12 cellular contexts compared by ENCODE assay signal in the genomic region with DNA sequence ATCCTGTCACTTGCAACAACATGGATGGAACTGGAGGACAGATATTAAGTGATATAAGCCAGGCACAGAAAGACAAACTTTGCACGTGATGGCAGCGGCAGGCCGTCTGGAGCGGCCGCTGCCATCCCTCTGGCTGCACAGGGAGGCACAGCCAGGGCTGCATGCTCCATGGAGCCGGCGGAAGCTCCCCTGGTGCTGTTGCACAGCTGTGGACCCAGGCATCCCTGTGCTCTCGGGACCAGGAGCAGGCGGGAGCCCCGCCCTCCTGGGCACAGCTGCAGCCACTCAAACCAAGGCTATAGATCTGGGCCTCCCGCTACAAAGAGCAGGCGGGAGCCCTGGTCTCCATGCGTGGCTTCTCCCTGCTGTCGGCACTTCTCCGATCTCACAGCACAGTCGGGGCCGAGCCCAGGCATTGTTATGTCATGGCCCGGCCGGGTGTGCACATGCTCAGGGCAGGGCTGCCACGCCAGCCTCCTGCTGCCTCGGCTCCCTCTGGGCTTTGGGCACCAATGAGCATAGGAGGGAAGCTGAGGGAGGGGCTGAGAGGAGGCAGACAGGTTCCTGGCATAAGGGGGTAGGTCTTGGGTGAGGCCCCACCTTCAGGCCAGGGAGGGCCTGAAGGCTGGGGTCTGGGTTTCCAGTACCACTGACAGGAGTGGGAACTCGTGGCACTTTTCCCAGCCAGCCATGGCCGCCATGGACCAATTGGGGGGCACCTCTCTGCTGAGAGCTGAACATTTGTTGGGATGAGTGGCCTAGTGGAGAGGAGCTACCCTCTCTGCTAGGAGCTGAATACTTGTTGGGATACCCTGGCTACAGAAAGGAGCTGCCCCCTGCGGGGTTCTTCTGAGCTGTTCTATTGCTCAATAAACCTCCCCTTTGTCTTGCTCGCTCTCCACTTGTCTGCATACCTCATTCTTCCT. TPM values are rescaled to one million over a fixed set of nuclear protein-coding genes. Genes with fewer than 3 reads are reported as not detected.
DNase-seq lines count a peak whose midpoint lies in the region; ATAC-seq and TF ChIP-seq lines count a peak whose summit lies in the region.
"Had no signal": no experiment of that assay in that cellular context is flagged by ENCODE, and none has a peak within 500 bp of the region (broad histone marks: within the 10 kb centered on the region; RNA-seq: fewer than 3 reads in every experiment).

No MANE protein-coding gene starts in this region.

- no peak overlapping the region for H3K4me3 ChIP-seq in lower leg skin (ENCODE audit: low read depth, poor library complexity, severe bottlenecking)
- H3K4me3 ChIP-seq: skin epidermis, tibial nerve had no signal

- peak; percentile 90 to 91 for ATAC-seq in left cardiac atrium
- ATAC-seq in stimulated activated naive CD8-positive, alpha-beta T cell treated with anti-CD3 and anti-CD28 coated beads, Interleukin-15, Interleukin-2, amounts not matched to agents 100 U/mL and 50 U/mL, for 24 hours, result peak; percentile 28
- ATAC-seq in HG03135 (IDR thresholded peaks at IDR 0.05; ENCODE audit: unreplicated experiment), result no peak
- no peak for ATAC-seq in HG02938 (IDR thresholded peaks at IDR 0.05; ENCODE audit: unreplicated experiment)

- intact Hi-C loops in left cardiac atrium (cut with DNase I) (no loop called here), lower leg skin (cut with DNase I; ENCODE audit: low total_unique reads) (no loop called here)

- no peak for TF ChIP-seq CTCF in lower leg skin (IDR thresholded peaks at IDR 0.05)

- TF ChIP-seq POLR2A in lower leg skin (IDR thresholded peaks at IDR 0.05), result no peak

- DNase-seq in NCI-H748 (lab: John Stamatoyannopoulos, UW; ENCODE audit: unreplicated experiment) (peak; percentile 8), NCI-H748 treated with DMSO at 0.1 percent for 48 hours (lab: John Stamatoyannopoulos, UW) (no peak), NCI-H2227 treated with DMSO at 0.1 percent for 48 hours (lab: John Stamatoyannopoulos, UW) (peak; percentile 69), left cardiac atrium (peak; percentile 43), lower leg skin (ENCODE audit: low spot score in 2 of 2) (no peak)
- no peak for DNase-seq in stimulated activated naive CD8-positive, alpha-beta T cell treated with anti-CD3 and anti-CD28 coated beads, Interleukin-15, Interleukin-2, amounts not matched to agents 100 U/mL and 50 U/mL, for 24 hours
- DNase-seq: dermis blood vessel endothelial cell, NCI-H1048 had no signal

- 45 to 56% methylated on average over 22 to 23 of the region's 25 CpGs for WGBS in lower leg skin, 2 donors

RNA-seq across cellular contexts. Expression of a gene that starts 16.7 kb away (rescaled TPM):
- total RNA-seq in left cardiac atrium, result 10 to 100 TPM; 14.2 to 18.0 TPM
- 10 to 100 TPM; 14.9 to 22.7 (median 18.0) TPM for total RNA-seq in lower leg skin

RNA-seq across cellular contexts. Expression of a gene that starts 16.9 kb away (rescaled TPM):
- total RNA-seq in left cardiac atrium, result 100 to 1,000 TPM; 166 to 183 TPM
- 10 to 100 TPM; 68.1 to 91.0 (median 74.8) TPM for total RNA-seq in lower leg skin

RNA-seq across cellular contexts. Expression of a gene that starts 25.3 kb away (rescaled TPM):
- total RNA-seq in left cardiac atrium (100 to 1,000 TPM; 102 to 105 TPM), lower leg skin (100 to 1,000 TPM in 1 of 4 donors, 10 to 100 TPM in 3; 41.1 to 105 (median 61.8) TPM)

RNA-seq across cellular contexts. Expression of a gene that starts 32.5 kb away (rescaled TPM):
- total RNA-seq in left cardiac atrium, result 10 to 100 TPM; 69.5 to 87.7 TPM
- total RNA-seq in lower leg skin, result 10 to 100 TPM; 49.6 to 65.3 (median 57.9) TPM

Comparison
In these comparisons a context has a peak if more than half of its experiments do, and no peak if none do; other contexts are left out.
1. DNase-seq: peak in NCI-H748 (single experiment), NCI-H2227 treated with DMSO at 0.1 percent for 48 hours (single experiment) and left cardiac atrium (single experiment); none in NCI-H748 treated with DMSO at 0.1 percent for 48 hours (single experiment), stimulated activated naive CD8-positive, alpha-beta T cell treated with anti-CD3 and anti-CD28 coated beads, Interleukin-15, Interleukin-2, amounts not matched to agents 100 U/mL and 50 U/mL, for 24 hours (single experiment) and lower leg skin (0 of 2).
2. ATAC-seq: peak in left cardiac atrium (2 of 2) and stimulated activated naive CD8-positive, alpha-beta T cell treated with anti-CD3 and anti-CD28 coated beads, Interleukin-15, Interleukin-2, amounts not matched to agents 100 U/mL and 50 U/mL, for 24 hours (single experiment); none in HG03135 (single experiment) and HG02938 (single experiment).